1 cellular context compared by ENCODE assay signal in genomic region chr22:28759861-28760560, GRCh38.
TF ChIP-seq lines count a peak whose summit lies in the region.

No MANE protein-coding gene starts in this region.

TF ChIP-seq in HepG2, 621 proteins besides CTCF, POLR2A, EP300 and RAD21 (continued from another document and continues in another):
- no peak for TF ChIP-seq PRDM10 (CRISPR knock-in tag; IDR thresholded peaks at IDR 0.05; ENCODE audit: low read depth)
- TF ChIP-seq ZNF775 (CRISPR knock-in tag; IDR thresholded peaks at IDR 0.05; ENCODE audit: borderline replicate concordance) = no peak
- peak; percentile 97 for TF ChIP-seq SOX13 (IDR thresholded peaks at IDR 0.05)
- peak in 1 of 2 experiments; percentile 100; a peak in 2 of 4 replicates for TF ChIP-seq SOX13 (CRISPR knock-in tag; conservative IDR thresholded peaks at IDR 0.05 in 1 of 2, IDR thresholded peaks at IDR 0.05 in 1 of 2)
- no peak for TF ChIP-seq RORA (CRISPR knock-in tag; IDR thresholded peaks at IDR 0.05)
- TF ChIP-seq NONO (IDR thresholded peaks at IDR 0.05) = no peak
- TF ChIP-seq NONO (CRISPR knock-in tag; conservative IDR thresholded peaks at IDR 0.05) = no peak
- no peak for TF ChIP-seq TRIM22 (IDR thresholded peaks at IDR 0.05)
- no peak for TF ChIP-seq HES4 (CRISPR knock-in tag; IDR thresholded peaks at IDR 0.05; ENCODE audit: borderline replicate concordance)
- peak; percentile 46; the same call in 1 of the 2 replicates for TF ChIP-seq TBX2 (CRISPR knock-in tag; IDR thresholded peaks at IDR 0.05; ENCODE audit: borderline replicate concordance)
- TF ChIP-seq HDAC6 (IDR thresholded peaks at IDR 0.05; ENCODE audit: low read depth, low read length) = no peak
- 0 out of 2 replicates have a peak, but pooled peaks have one; percentile 53 for TF ChIP-seq CCDC6 (CRISPR knock-in tag; IDR thresholded peaks at IDR 0.05)
- peak; percentile 72; the same call in 1 of the 2 replicates for TF ChIP-seq NR2F6 (IDR thresholded peaks at IDR 0.05)
- TF ChIP-seq NR2F6 (CRISPR knock-in tag; IDR thresholded peaks at IDR 0.05) = peak; percentile 35; the same call in 1 of the 2 replicates
- TF ChIP-seq SMARCC2 (IDR thresholded peaks at IDR 0.05) = no peak
- no peak for TF ChIP-seq LRRFIP1 (CRISPR knock-in tag; conservative IDR thresholded peaks at IDR 0.05)
- TF ChIP-seq ZNF598 (CRISPR knock-in tag; IDR thresholded peaks at IDR 0.05; ENCODE audit: borderline replicate concordance) = no peak
- no peak for TF ChIP-seq STAT6 (CRISPR knock-in tag; IDR thresholded peaks at IDR 0.05; ENCODE audit: borderline replicate concordance)
- no peak for TF ChIP-seq HNRNPUL1 (IDR thresholded peaks at IDR 0.05; ENCODE audit: low read depth, low read length)
- TF ChIP-seq ZNF281 (CRISPR knock-in tag; IDR thresholded peaks at IDR 0.05; ENCODE audit: borderline replicate concordance) = peak; percentile 45; the same call in 1 of the 2 replicates
- TF ChIP-seq ZGPAT (CRISPR knock-in tag; IDR thresholded peaks at IDR 0.05) = peak; percentile 58
- peak; percentile 81 for TF ChIP-seq RCOR2 (CRISPR knock-in tag; IDR thresholded peaks at IDR 0.05)
- TF ChIP-seq HHEX (CRISPR knock-in tag; IDR thresholded peaks at IDR 0.05) = peak; percentile 91
- peak; percentile 79 for TF ChIP-seq BCL6 (CRISPR knock-in tag; IDR thresholded peaks at IDR 0.05)
- TF ChIP-seq TCF12 (IDR thresholded peaks at IDR 0.05) = no peak
- no peak for TF ChIP-seq TCF12 (CRISPR knock-in tag; IDR thresholded peaks at IDR 0.05)
- TF ChIP-seq ZNF136 (CRISPR knock-in tag; IDR thresholded peaks at IDR 0.05; ENCODE audit: low read depth) = no peak
- TF ChIP-seq TFE3 (CRISPR knock-in tag; IDR thresholded peaks at IDR 0.05) = no peak
- TF ChIP-seq RFXANK (CRISPR knock-in tag; IDR thresholded peaks at IDR 0.05) = 0 out of 2 replicates have a peak, but pooled peaks have one; percentile 62
- peak; percentile 41 for TF ChIP-seq RXRB (CRISPR knock-in tag; IDR thresholded peaks at IDR 0.05; ENCODE audit: borderline replicate concordance)
- TF ChIP-seq ZNF773 (CRISPR knock-in tag; IDR thresholded peaks at IDR 0.05; ENCODE audit: borderline replicate concordance) = no peak
- TF ChIP-seq ZNF749 (CRISPR knock-in tag; IDR thresholded peaks at IDR 0.05; ENCODE audit: borderline replicate concordance) = no peak
- peak; percentile 92 for TF ChIP-seq ARID5B (CRISPR knock-in tag; IDR thresholded peaks at IDR 0.05)
- TF ChIP-seq NR2F1 (CRISPR knock-in tag; IDR thresholded peaks at IDR 0.05) = no peak
- peak; percentile 63; the same call in 1 of the 2 replicates for TF ChIP-seq KDM1A (CRISPR knock-in tag; IDR thresholded peaks at IDR 0.05)
- TF ChIP-seq ZBTB25 (CRISPR knock-in tag; IDR thresholded peaks at IDR 0.05) = no peak
- peak; percentile 55 for TF ChIP-seq KAT8 (CRISPR knock-in tag; IDR thresholded peaks at IDR 0.05)
